ENCODE assay signal across 20 cellular contexts in the genomic region with DNA sequence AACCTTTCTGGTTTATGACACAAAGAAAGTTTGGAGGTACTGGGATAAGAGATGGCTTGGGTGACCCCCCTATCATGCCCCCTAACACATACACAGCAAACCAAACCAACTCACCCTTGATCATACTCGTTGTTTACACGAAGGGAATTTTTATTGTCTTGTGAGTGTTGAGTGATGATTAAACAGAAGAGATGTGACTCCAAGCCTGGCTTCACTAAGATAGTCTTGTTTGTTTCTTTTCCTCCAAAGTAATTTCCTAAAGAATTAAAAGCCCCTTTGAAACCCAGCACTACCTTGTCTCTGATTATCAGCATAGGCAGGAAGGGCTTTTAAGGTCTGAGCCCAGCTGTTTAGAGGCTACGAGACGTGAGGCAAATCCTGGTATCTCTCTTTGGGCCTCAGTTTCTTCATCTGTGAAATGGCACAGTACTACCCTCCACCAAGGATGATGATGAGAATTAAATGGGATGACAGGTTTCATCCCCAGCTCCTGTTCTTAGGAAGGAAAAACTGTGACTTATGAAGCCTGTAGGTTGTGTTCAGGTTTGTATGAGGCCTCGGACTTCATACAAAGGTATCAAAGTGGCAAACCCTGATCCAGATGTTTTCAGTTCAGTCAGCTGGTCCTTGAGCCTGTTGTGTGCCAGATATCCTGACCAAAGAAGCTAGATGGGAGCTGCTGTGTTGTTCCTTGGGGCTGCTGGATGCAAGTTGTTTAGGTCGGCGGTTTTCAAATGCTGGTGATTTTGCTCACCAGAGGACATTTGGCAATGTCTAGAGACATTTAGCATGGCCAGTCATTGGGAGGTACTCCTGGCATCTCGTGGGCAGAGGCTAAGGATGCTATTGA. TPM values are rescaled to one million over a fixed set of nuclear protein-coding genes. Genes with fewer than 3 reads are reported as not detected.
DNase-seq lines count a peak whose midpoint lies in the region; ATAC-seq and TF ChIP-seq lines count a peak whose summit lies in the region.
"Had no signal": no experiment of that assay in that cellular context is flagged by ENCODE, and none has a peak within 500 bp of the region (broad histone marks: within the 10 kb centered on the region; RNA-seq: fewer than 3 reads in every experiment).

No MANE protein-coding gene starts in this region.

- H3K18ac ChIP-seq in mesenchymal stem cell (ENCODE audit: low read depth in 1 of 2, low read length in 2 of 2) (no peak overlapping the region), neuronal stem cell (ENCODE audit: low read length) (no peak overlapping the region)

- TF ChIP-seq CTCF in GM23338 (conservative IDR thresholded peaks at IDR 0.05; ENCODE audit: low read depth in 2 of 2) (no peak), body of pancreas (IDR thresholded peaks at IDR 0.05) (no peak), lower lobe of right lung (IDR thresholded peaks at IDR 0.05) (no peak)

- H3K4me2 ChIP-seq in GM23338 = no peak overlapping the region
- H3K4me2 ChIP-seq in mesenchymal stem cell (ENCODE audit: low read length, poor library complexity, severe bottlenecking) = no peak overlapping the region
- no peak overlapping the region for H3K4me2 ChIP-seq in neuronal stem cell (ENCODE audit: insufficient read depth, low read length, poor library complexity, severe bottlenecking)

- H3K4ac ChIP-seq in mesenchymal stem cell (ENCODE audit: low read depth in 1 of 2, low read length in 2 of 2) (no peak overlapping the region), neuronal stem cell (ENCODE audit: low read length) (no peak overlapping the region)

- H3K9ac ChIP-seq in mesenchymal stem cell (ENCODE audit: low read length) (no peak overlapping the region), neuronal stem cell (ENCODE audit: low read depth, low read length, poor library complexity) (no peak overlapping the region)

- H3K23ac ChIP-seq in mesenchymal stem cell (ENCODE audit: low read length in 2 of 2) (no peak overlapping the region), neuronal stem cell (ENCODE audit: low read depth, low read length, poor library complexity) (no peak overlapping the region)

- H3K14ac ChIP-seq in mesenchymal stem cell (ENCODE audit: low read length in 2 of 2) (no peak overlapping the region), neuronal stem cell (ENCODE audit: low read length) (no peak overlapping the region)

- H3K27ac ChIP-seq in GM23338 (ENCODE audit: low read depth) (0 out of 2 replicates have a peak overlapping the region, but pooled peaks have one; percentile 39), body of pancreas (peak overlapping the region in 3 of 4 donors; percentile 21 to 69 (median 61)), mesenchymal stem cell (ENCODE audit: low read length, poor library complexity, severe bottlenecking) (no peak overlapping the region), temporal lobe (ENCODE audit: low read depth, low read length) (peak overlapping the region; percentile 38), neuronal stem cell (replicated peaks; ENCODE audit: low read length) (no peak overlapping the region), lower lobe of right lung (no peak overlapping the region)

- H4K91ac ChIP-seq in mesenchymal stem cell (ENCODE audit: low read length) (no peak overlapping the region), neuronal stem cell (ENCODE audit: low read depth, low read length, poor library complexity) (no peak overlapping the region)

- H3K27me3 ChIP-seq in GM23338 (ENCODE audit: insufficient read depth) (no peaks in the 10 kb centered on the region), body of pancreas (no peaks in the 10 kb centered on the region), mesenchymal stem cell (ENCODE audit: control insufficient read depth in 1 of 2, insufficient read depth in 1 of 2, low read length in 2 of 2) (no peaks in the 10 kb centered on the region), neuronal stem cell (ENCODE audit: control insufficient read depth in 3 of 3, insufficient read depth in 3 of 3, low read depth in 1 of 3, low read length in 3 of 3) (no peaks in the 10 kb centered on the region), lower lobe of right lung (ENCODE audit: low read depth) (no peaks in the 10 kb centered on the region)

- WGBS in body of pancreas, 2 donors = 80 to 86% methylated on average over 8 of the region's 8 CpGs
- 94% methylated on average over 6 of the region's 8 CpGs for WGBS in mesenchymal stem cell
- no CpG with 5 or more reads among the region's 8 CpGs for WGBS in neuronal stem cell (ENCODE audit: extremely low coverage in 2 of 2, insufficient read length in 2 of 2, insufficient replicate concordance in 1 of 2), 2 donors

- H2BK120ac ChIP-seq in mesenchymal stem cell (ENCODE audit: low read depth, low read length) (peak overlapping the region; percentile 2), neuronal stem cell (ENCODE audit: low read depth, low read length) (no peak overlapping the region)

- no peak overlapping the region for H2AFZ ChIP-seq in GM23338
- H2AFZ ChIP-seq in mesenchymal stem cell (ENCODE audit: low read depth, low read length) = no peak overlapping the region
- no peak overlapping the region for H2AFZ ChIP-seq in neuronal stem cell (ENCODE audit: low read length)

- no peak for ATAC-seq in GM23338
- no peak for ATAC-seq in body of pancreas
- ATAC-seq in lower lobe of right lung = no peak
- ATAC-seq in T-cell (replicated peaks in 1 of 4) = no peak
- ATAC-seq: stimulated activated naive B cell treated with anti-CD40 and anti-IgM and Interleukin-4, amounts not matched to agents 10 μg/mL and 1 μg/mL and 100 μg/mL, for 72 hours had no signal

- H3K27ac Mint-ChIP-seq in GM23338 (no peak overlapping the region), T-cell (no peak overlapping the region)
- H3K27ac Mint-ChIP-seq: memory B cell; stimulated activated naive B cell treated with anti-CD40 and anti-IgM and Interleukin-4, amounts not matched to agents 10 μg/mL and 1 μg/mL and 100 μg/mL, for 72 hours; T-helper 2 cell treated with Interferon-gamma antibody and Interleukin-4, amounts not matched to agents 5 μg/mL and 100 μg/mL, for 36 hours had no signal

- H3K79me1 ChIP-seq in mesenchymal stem cell (replicated peaks; ENCODE audit: low read length, poor library complexity, severe bottlenecking) (peaks cover 34% of the 10 kb centered on the region), neuronal stem cell (ENCODE audit: low read depth, low read length) (peaks cover 11% of the 10 kb centered on the region)

- H3K4me1 ChIP-seq in GM23338 (ENCODE audit: insufficient read depth) (peaks cover 62% of the 10 kb centered on the region), body of pancreas (peaks cover 30% of the 10 kb centered on the region), mesenchymal stem cell (ENCODE audit: control insufficient read depth, insufficient read depth, low read depth, low read length) (peaks cover 25% of the 10 kb centered on the region), neuronal stem cell (ENCODE audit: control insufficient read depth in 2 of 2, insufficient read depth in 1 of 2, low read depth in 1 of 2, low read length in 2 of 2) (peaks cover 0 to 21% of the 10 kb centered on the region in 2 donors), lower lobe of right lung (peaks cover 47% of the 10 kb centered on the region)

- intact Hi-C loops in body of pancreas (cut with DNase I) (no loop called here), lower lobe of right lung (cut with DNase I) (no loop called here)

- no peak for TF ChIP-seq POLR2A in body of pancreas (IDR thresholded peaks at IDR 0.05)

- H2AK5ac ChIP-seq in mesenchymal stem cell (ENCODE audit: low read length, severe bottlenecking) (no peak overlapping the region), neuronal stem cell (ENCODE audit: low read depth, low read length) (no peak overlapping the region)

- no peak for DNase-seq in GM23338 (ENCODE audit: low spot score)
- DNase-seq in body of pancreas = no peak
- peak; percentile 19 for DNase-seq in mesenchymal stem cell
- no peak for DNase-seq in NOMO-1 treated with DMSO at 0.1 percent for 48 hours (lab: John Stamatoyannopoulos, UW; ENCODE audit: unreplicated experiment)
- DNase-seq in neuronal stem cell (ENCODE audit: low spot score) = no peak
- no peak for DNase-seq in lower lobe of right lung
- DNase-seq in T-cell = no peak
- DNase-seq: activated CD4-positive, CD25-positive, alpha-beta regulatory T cell; activated CD8-positive, alpha-beta memory T cell treated with anti-CD3 and anti-CD28 coated beads for 24 hours; COR-L47; effector memory CD4-positive, alpha-beta T cell; NCI-H1436 treated with DMSO at 0.1 percent for 48 hours; NCI-H748 treated with DMSO at 0.1 percent for 48 hours; nephron progenitor cell; retina; stimulated activated CD4-positive, alpha-beta T cell treated with anti-CD3 and anti-CD28 coated beads, Interleukin-15, amount 100 ng/mL, for 24 hours; stimulated activated naive B cell treated with anti-CD40 and anti-IgM and Interleukin-4, amounts not matched to agents 10 μg/mL and 1 μg/mL and 100 μg/mL, for 72 hours had no signal

- no peak overlapping the region for H2BK5ac ChIP-seq in mesenchymal stem cell (ENCODE audit: low read depth, low read length, poor library complexity, severe bottlenecking)
- H2BK5ac ChIP-seq in neuronal stem cell (ENCODE audit: low read length) = no peak overlapping the region

- no peak overlapping the region for H4K8ac ChIP-seq in mesenchymal stem cell (ENCODE audit: low read length)
- no peak overlapping the region for H4K8ac ChIP-seq in neuronal stem cell (ENCODE audit: low read depth, low read length)

- H3K9me3 Mint-ChIP-seq in GM23338 = no peaks in the 10 kb centered on the region
- no peaks in the 10 kb centered on the region for H3K9me3 Mint-ChIP-seq in T-cell
- H3K9me3 Mint-ChIP-seq: memory B cell; nephron progenitor cell; stimulated activated naive B cell treated with anti-CD40 and anti-IgM and Interleukin-4, amounts not matched to agents 10 μg/mL and 1 μg/mL and 100 μg/mL, for 72 hours; T-helper 2 cell treated with Interferon-gamma antibody and Interleukin-4, amounts not matched to agents 5 μg/mL and 100 μg/mL, for 36 hours had no signal

- no peak overlapping the region for H2BK12ac ChIP-seq in mesenchymal stem cell (ENCODE audit: low read length in 2 of 2)
- H2BK12ac ChIP-seq in neuronal stem cell (ENCODE audit: low read length) = no peak overlapping the region

- no peaks in the 10 kb centered on the region for H3K36me3 ChIP-seq in GM23338 (ENCODE audit: insufficient read depth)
- H3K36me3 ChIP-seq in body of pancreas (replicated peaks in 1 of 2; ENCODE audit: insufficient read depth in 1 of 2, low read depth in 2 of 2) = no peaks in the 10 kb centered on the region
- H3K36me3 ChIP-seq in mesenchymal stem cell (ENCODE audit: control insufficient read depth in 1 of 2, insufficient read depth in 2 of 2, low read depth in 1 of 2, low read length in 2 of 2) = peaks cover 0 to 16% of the 10 kb centered on the region in 2 experiments
- H3K36me3 ChIP-seq in neuronal stem cell (replicated peaks in 1 of 2; ENCODE audit: control insufficient read depth in 2 of 2, insufficient read depth in 2 of 2, low read length in 2 of 2) = peaks cover 1 to 38% of the 10 kb centered on the region in 2 donors
- no peaks in the 10 kb centered on the region for H3K36me3 ChIP-seq in lower lobe of right lung

- peaks cover 100% of the 10 kb centered on the region for H3K79me2 ChIP-seq in GM23338 (replicated peaks; ENCODE audit: insufficient read depth)

- peaks cover 23% of the 10 kb centered on the region for H3K36me3 Mint-ChIP-seq in GM23338 (ENCODE audit: low read depth)
- no peaks in the 10 kb centered on the region for H3K36me3 Mint-ChIP-seq in T-cell
- H3K36me3 Mint-ChIP-seq: memory B cell; stimulated activated naive B cell treated with anti-CD40 and anti-IgM and Interleukin-4, amounts not matched to agents 10 μg/mL and 1 μg/mL and 100 μg/mL, for 72 hours had no signal

- POLR2A ChIA-PET in T-cell (lab: Charles Lee) = no interaction called here

- H3K4me1 Mint-ChIP-seq in GM23338 (peaks cover 80% of the 10 kb centered on the region), T-cell (peaks cover 12 to 18% (median 14%) of the 10 kb centered on the region in 3 donors)
- H3K4me1 Mint-ChIP-seq: memory B cell had no signal

- H4K20me1 ChIP-seq in GM23338 (replicated peaks; ENCODE audit: insufficient read depth) = peaks cover 96% of the 10 kb centered on the region

- H3K9me2 ChIP-seq in GM23338 (ENCODE audit: insufficient read depth) = no peaks in the 10 kb centered on the region

- H3K27me3 Mint-ChIP-seq in GM23338 (ENCODE audit: insufficient read depth, low read depth, poor library complexity) (peaks cover 8% of the 10 kb centered on the region), T-cell (peaks cover 13 to 26% of the 10 kb centered on the region in 2 donors)

- H3K9me3 ChIP-seq in body of pancreas (no peaks in the 10 kb centered on the region), mesenchymal stem cell (ENCODE audit: control insufficient read depth, low read length) (no peaks in the 10 kb centered on the region), neuronal stem cell (replicated peaks in 1 of 2; ENCODE audit: control insufficient read depth in 2 of 2, insufficient read depth in 1 of 2, low read depth in 1 of 2, low read length in 2 of 2) (no peaks in the 10 kb centered on the region), lower lobe of right lung (no peaks in the 10 kb centered on the region)

- H3F3A ChIP-seq in GM23338 (replicated peaks; ENCODE audit: low read depth) = peaks cover 20% of the 10 kb centered on the region; the same call in 1 of the 2 replicates

- H2BK15ac ChIP-seq in mesenchymal stem cell (ENCODE audit: low read depth, poor library complexity, severe bottlenecking) = no peak overlapping the region
- H2BK15ac ChIP-seq in neuronal stem cell (ENCODE audit: low read length) = no peak overlapping the region

- no peak overlapping the region for H3K4me3 Mint-ChIP-seq in GM23338
- no peak overlapping the region for H3K4me3 Mint-ChIP-seq in T-cell
- H3K4me3 Mint-ChIP-seq: memory B cell; nephron progenitor cell; stimulated activated naive B cell treated with anti-CD40 and anti-IgM and Interleukin-4, amounts not matched to agents 10 μg/mL and 1 μg/mL and 100 μg/mL, for 72 hours; T-helper 2 cell treated with Interferon-gamma antibody and Interleukin-4, amounts not matched to agents 5 μg/mL and 100 μg/mL, for 36 hours had no signal

- CTCF ChIA-PET in T-cell (lab: Charles Lee) = no interaction called here

- H3K4me3 ChIP-seq in GM23338 = no peak overlapping the region
- no peak overlapping the region for H3K4me3 ChIP-seq in body of pancreas
- H3K4me3 ChIP-seq in mesenchymal stem cell (ENCODE audit: insufficient read depth in 1 of 2, low read depth in 1 of 2, low read length in 2 of 2) = no peak overlapping the region
- no peak overlapping the region for H3K4me3 ChIP-seq in neuronal stem cell (ENCODE audit: low read length in 2 of 2)
- H3K4me3 ChIP-seq in lower lobe of right lung = no peak overlapping the region

RNA-seq across cellular contexts. Expression of gene TCF7L2, which starts 51.8 kb away (rescaled TPM):
- total RNA-seq in GM23338 (2014; rRNA removed; shearing (Covaris generic)) = 27.0 and 32.2 TPM in 2 replicates
- polyA plus RNA-seq in GM23338 (2016; fragmentation: Nextera tagmentation; extraction: Ambion mirVana) = 80.8 and 89.7 TPM in 2 replicates
- 10 to 100 TPM in 1 of 2 donors, 1 to 10 TPM in 1; 9.1 to 25.7 TPM for total RNA-seq in body of pancreas
- 35.0 TPM for polyA plus RNA-seq in mesenchymal stem cell (2013, experiment 1 of 2)
- polyA plus RNA-seq in mesenchymal stem cell (2013, experiment 2 of 2) = 36.7 TPM
- 3.0 TPM for total RNA-seq in temporal lobe
- 67.4 TPM for polyA plus RNA-seq in neuronal stem cell (2013, experiment 1 of 2)
- polyA plus RNA-seq in neuronal stem cell (2013, experiment 2 of 2) = 70.5 TPM
- total RNA-seq in lower lobe of right lung = 71.2 TPM
- 1 to 10 TPM; 2.6 to 6.2 (median 3.3) TPM for total RNA-seq in T-cell

Comparison
In these comparisons a context has a peak if more than half of its experiments do, and no peak if none do; other contexts are left out.
1. H3K27ac ChIP-seq: peak in GM23338 (single experiment), body of pancreas (3 of 4) and temporal lobe (single experiment); none in mesenchymal stem cell (single experiment), neuronal stem cell (single experiment) and lower lobe of right lung (single experiment).